ENCODE assay signal across 15 cellular contexts in the genomic region with DNA sequence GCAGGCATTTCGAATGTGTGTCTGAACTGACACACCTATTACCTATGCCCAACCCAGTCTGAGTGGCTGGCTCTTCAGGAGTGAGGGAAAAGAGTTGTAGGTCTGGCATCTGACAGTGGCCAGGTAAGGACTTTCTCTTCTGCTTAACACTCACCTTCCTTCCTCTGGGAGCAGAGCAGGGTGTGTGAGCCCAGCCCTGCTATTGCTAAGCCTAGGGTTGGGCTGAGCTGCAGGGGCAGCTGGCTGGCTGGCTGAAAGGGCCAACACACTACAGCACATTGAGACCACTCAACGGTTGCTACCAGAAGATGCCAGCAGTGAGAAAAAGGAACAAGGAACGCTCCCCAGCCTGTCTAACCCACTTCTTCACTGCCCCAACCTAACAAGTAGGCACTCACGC.
DNase-seq lines count a peak whose midpoint lies in the region; ATAC-seq, FAIRE-seq and TF ChIP-seq lines count a peak whose summit lies in the region.
"Had no signal": no experiment of that assay in that cellular context is flagged by ENCODE, and none has a peak within 500 bp of the region (broad histone marks: within the 10 kb centered on the region; RNA-seq: fewer than 3 reads in every experiment).

No MANE protein-coding gene starts in this region.

- POLR2A ChIA-PET in K562 (lab: Yijun Ruan, JAX) = no interaction called here

- no peaks in the 10 kb centered on the region for H4K20me1 ChIP-seq in K562 (replicated peaks; ENCODE audit: control insufficient read depth, insufficient read depth, low read length)
- H4K20me1 ChIP-seq: BLaER1 treated with 17β-estradiol and CSF1 and Interleukin-3, amounts not matched to agents 10 nM and 100 nM had no signal

- CTCF ChIA-PET in Calu3 (lab: Charles Lee) = no interaction called here
- CTCF ChIA-PET in K562 (lab: Yijun Ruan, JAX; ENCODE audit: low intra/inter-chr PET ratio) = no interaction called here

- H3K27me3 Mint-ChIP-seq in Calu3 (ENCODE audit: unreplicated experiment) = no peaks in the 10 kb centered on the region
- H3K27me3 Mint-ChIP-seq: activated naive CD8-positive, alpha-beta T cell treated with anti-CD3 and anti-CD28 coated beads, Interleukin-2, amount 10 ng/mL, durations not matched to agents 7 days and 5 days; natural killer cell treated with Interleukin-12 subunit alpha and Interleukin-12 subunit beta and Interleukin-15 and Interleukin-18, amount 100 ng/mL, for 72 hours had no signal

- TF ChIP-seq EP300 in K562 (IDR thresholded peaks at IDR 0.05; ENCODE audit: low read length) = no peak

- TF ChIP-seq RAD21 in K562 (CRISPR knock-in tag; conservative IDR thresholded peaks at IDR 0.05 in 1 of 2, IDR thresholded peaks at IDR 0.05 in 1 of 2) = no peak

- no peak for FAIRE-seq in K562 (lab: Jason Lieb, UNC)
- no peak for FAIRE-seq in GM19239 (lab: Jason Lieb, UNC)

- peak; percentile 66 for ATAC-seq in K562
- no peak for ATAC-seq in GM18873 (IDR thresholded peaks at IDR 0.05; ENCODE audit: low FRiP score, unreplicated experiment)
- ATAC-seq: natural killer cell treated with Interleukin-12 subunit alpha and Interleukin-12 subunit beta and Interleukin-15 and Interleukin-18, amount 100 ng/mL, for 72 hours had no signal

- no peaks in the 10 kb centered on the region for H3K4me1 Mint-ChIP-seq in Calu3 (ENCODE audit: low read depth, unreplicated experiment)
- H3K4me1 Mint-ChIP-seq: activated naive CD8-positive, alpha-beta T cell treated with anti-CD3 and anti-CD28 coated beads, Interleukin-2, amount 10 ng/mL, durations not matched to agents 7 days and 5 days had no signal

- no peaks in the 10 kb centered on the region; a peak in 1 of 5 replicates for H3K27me3 ChIP-seq in K562 (ENCODE audit: control insufficient read depth in 2 of 2, insufficient read depth in 2 of 2, low read length in 2 of 2)
- H3K27me3 ChIP-seq: BLaER1 treated with 17β-estradiol and CSF1 and Interleukin-3, amounts not matched to agents 10 nM and 100 nM had no signal

- 3% methylated on average over 3 of the region's 4 CpGs for WGBS in K562 (ENCODE audit: insufficient coverage, low coverage, missing lambda C conversion rate)

- H3K36me3 Mint-ChIP-seq in Calu3 (ENCODE audit: insufficient read depth, unreplicated experiment) = peaks cover 4% of the 10 kb centered on the region
- H3K36me3 Mint-ChIP-seq: natural killer cell treated with Interleukin-12 subunit alpha and Interleukin-12 subunit beta and Interleukin-15 and Interleukin-18, amount 100 ng/mL, for 72 hours had no signal

- H3K79me2 ChIP-seq in K562 (ENCODE audit: control insufficient read depth, insufficient read depth, low read length) = no peaks in the 10 kb centered on the region

- no peak for TF ChIP-seq POLR2A in K562 (conservative IDR thresholded peaks at IDR 0.05)

- H3K27ac Mint-ChIP-seq in Calu3 (ENCODE audit: unreplicated experiment) = no peak overlapping the region
- H3K27ac Mint-ChIP-seq: activated naive CD8-positive, alpha-beta T cell treated with anti-CD3 and anti-CD28 coated beads, Interleukin-2, amount 10 ng/mL, durations not matched to agents 7 days and 5 days; natural killer cell treated with Interleukin-12 subunit alpha and Interleukin-12 subunit beta and Interleukin-15 and Interleukin-18, amount 100 ng/mL, for 72 hours had no signal

- H3K36me3 ChIP-seq in K562 (ENCODE audit: control insufficient read depth, insufficient read depth, low read length) = no peaks in the 10 kb centered on the region
- H3K36me3 ChIP-seq: BLaER1 treated with 17β-estradiol and CSF1 and Interleukin-3, amounts not matched to agents 10 nM and 100 nM had no signal

- H3K4me2 ChIP-seq in K562 (ENCODE audit: insufficient read depth, low read length) = no peak overlapping the region
- H3K4me2 ChIP-seq: BLaER1 treated with 17β-estradiol and CSF1 and Interleukin-3, amounts not matched to agents 10 nM and 100 nM had no signal

- TF ChIP-seq CTCF in Calu3 (IDR thresholded peaks at IDR 0.05; ENCODE audit: unreplicated experiment) (no peak), K562 (IDR thresholded peaks at IDR 0.05 in 2 of 3, conservative IDR thresholded peaks at IDR 0.05 in 1 of 3; ENCODE audit: insufficient read depth in 2 of 3, low read depth in 1 of 3, low read length in 3 of 3) (no peak)

- intact Hi-C loops in Calu3 (cut with micrococcal nuclease; ENCODE audit: unreplicated experiment) = no loop called here
- intact Hi-C loops in K562 (cut with micrococcal nuclease) = no loop called here
- intact Hi-C loops in head of caudate nucleus (cut with DNase I) = no loop called here

- H3K9ac ChIP-seq in K562 (ENCODE audit: insufficient read depth in 1 of 2, low read depth in 2 of 2, low read length in 2 of 2) = no peak overlapping the region
- H3K9ac ChIP-seq: BLaER1 treated with 17β-estradiol and CSF1 and Interleukin-3, amounts not matched to agents 10 nM and 100 nM had no signal

- in situ Hi-C loops in K562 (cut with MboI) = no loop called here

- DNase-seq in Calu3 (peak; percentile 8), HPDE6-E6E7 (ENCODE audit: extremely low spot score) (peak; percentile 39), K562 (ENCODE audit: extremely low read depth in 1 of 4, low spot score in 3 of 4) (no peak), islet precursor cell (peak; percentile 76), GM19239 (ENCODE audit: insufficient read length, low spot score) (no peak), head of caudate nucleus (no peak), T-helper 9 cell (no peak)
- DNase-seq: activated naive CD8-positive, alpha-beta T cell treated with anti-CD3 and anti-CD28 coated beads, Interleukin-2, amount 10 ng/mL, durations not matched to agents 7 days and 5 days; cortex of kidney; IMR-90; NCI-H2081 had no signal

- no peaks in the 10 kb centered on the region for H3K9me3 Mint-ChIP-seq in Calu3 (ENCODE audit: low read depth, unreplicated experiment)
- H3K9me3 Mint-ChIP-seq: activated naive CD8-positive, alpha-beta T cell treated with anti-CD3 and anti-CD28 coated beads, Interleukin-2, amount 10 ng/mL, durations not matched to agents 7 days and 5 days; natural killer cell treated with Interleukin-12 subunit alpha and Interleukin-12 subunit beta and Interleukin-15 and Interleukin-18, amount 100 ng/mL, for 72 hours had no signal

- H3K4me3 Mint-ChIP-seq in Calu3 (ENCODE audit: low read depth, unreplicated experiment) = no peak overlapping the region
- H3K4me3 Mint-ChIP-seq: activated naive CD8-positive, alpha-beta T cell treated with anti-CD3 and anti-CD28 coated beads, Interleukin-2, amount 10 ng/mL, durations not matched to agents 7 days and 5 days; natural killer cell treated with Interleukin-12 subunit alpha and Interleukin-12 subunit beta and Interleukin-15 and Interleukin-18, amount 100 ng/mL, for 72 hours had no signal

- no peaks in the 10 kb centered on the region for H3K9me1 ChIP-seq in K562 (ENCODE audit: control insufficient read depth, insufficient read depth, low read length)

- no peaks in the 10 kb centered on the region for H3K4me1 ChIP-seq in K562 (replicated peaks in 1 of 2; ENCODE audit: control insufficient read depth in 2 of 2, insufficient read depth in 2 of 2, low read length in 2 of 2)

- BruUV-seq in Calu3 (replicated peaks; lab: Mats Ljungman, UMichigan) (no TSS peak), K562 (replicated peaks; lab: Mats Ljungman, UMichigan) (no TSS peak)

- H3K27ac ChIP-seq in K562 (ENCODE audit: extremely low read depth, low read depth, low read length) = no peak overlapping the region
- H3K27ac ChIP-seq: BLaER1 treated with 17β-estradiol and CSF1 and Interleukin-3, amounts not matched to agents 10 nM and 100 nM; RWPE1 had no signal

- no peak overlapping the region for H2AFZ ChIP-seq in K562 (ENCODE audit: low read depth, low read length)

- no peaks in the 10 kb centered on the region for H3K9me3 ChIP-seq in K562 (replicated peaks; ENCODE audit: control insufficient read depth, insufficient read depth, low read depth, low read length)

- H3K4me3 ChIP-seq in K562 = no peak overlapping the region
- H3K4me3 ChIP-seq: BLaER1 treated with 17β-estradiol and CSF1 and Interleukin-3, amounts not matched to agents 10 nM and 100 nM had no signal

TF ChIP-seq in K562, 482 proteins besides CTCF, POLR2A, EP300 and RAD21:
- TF ChIP-seq U2AF1 (optimal IDR thresholded peaks at IDR 0.05; ENCODE audit: low read depth, low read length) = no peak
- TF ChIP-seq, protein P1, sequence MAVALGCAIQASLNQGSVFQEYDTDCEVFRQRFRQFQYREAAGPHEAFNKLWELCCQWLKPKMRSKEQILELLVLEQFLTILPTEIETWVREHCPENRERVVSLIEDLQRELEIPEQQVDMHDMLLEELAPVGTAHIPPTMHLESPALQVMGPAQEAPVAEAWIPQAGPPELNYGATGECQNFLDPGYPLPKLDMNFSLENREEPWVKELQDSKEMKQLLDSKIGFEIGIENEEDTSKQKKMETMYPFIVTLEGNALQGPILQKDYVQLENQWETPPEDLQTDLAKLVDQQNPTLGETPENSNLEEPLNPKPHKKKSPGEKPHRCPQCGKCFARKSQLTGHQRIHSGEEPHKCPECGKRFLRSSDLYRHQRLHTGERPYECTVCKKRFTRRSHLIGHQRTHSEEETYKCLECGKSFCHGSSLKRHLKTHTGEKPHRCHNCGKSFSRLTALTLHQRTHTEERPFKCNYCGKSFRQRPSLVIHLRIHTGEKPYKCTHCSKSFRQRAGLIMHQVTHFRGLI (CRISPR knock-in tag; IDR thresholded peaks at IDR 0.05) = peak; percentile 98; the same call in 1 of the 2 replicates
- TF ChIP-seq, protein P2, sequence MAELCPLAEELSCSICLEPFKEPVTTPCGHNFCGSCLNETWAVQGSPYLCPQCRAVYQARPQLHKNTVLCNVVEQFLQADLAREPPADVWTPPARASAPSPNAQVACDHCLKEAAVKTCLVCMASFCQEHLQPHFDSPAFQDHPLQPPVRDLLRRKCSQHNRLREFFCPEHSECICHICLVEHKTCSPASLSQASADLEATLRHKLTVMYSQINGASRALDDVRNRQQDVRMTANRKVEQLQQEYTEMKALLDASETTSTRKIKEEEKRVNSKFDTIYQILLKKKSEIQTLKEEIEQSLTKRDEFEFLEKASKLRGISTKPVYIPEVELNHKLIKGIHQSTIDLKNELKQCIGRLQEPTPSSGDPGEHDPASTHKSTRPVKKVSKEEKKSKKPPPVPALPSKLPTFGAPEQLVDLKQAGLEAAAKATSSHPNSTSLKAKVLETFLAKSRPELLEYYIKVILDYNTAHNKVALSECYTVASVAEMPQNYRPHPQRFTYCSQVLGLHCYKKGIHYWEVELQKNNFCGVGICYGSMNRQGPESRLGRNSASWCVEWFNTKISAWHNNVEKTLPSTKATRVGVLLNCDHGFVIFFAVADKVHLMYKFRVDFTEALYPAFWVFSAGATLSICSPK (IDR thresholded peaks at IDR 0.05; ENCODE audit: borderline replicate concordance) = 0 out of 2 replicates have a peak, but pooled peaks have one; percentile 36

Comparison
In these comparisons a context has a peak if more than half of its experiments do, and no peak if none do; other contexts are left out.
1. DNase-seq: peak in Calu3 (single experiment), HPDE6-E6E7 (single experiment) and islet precursor cell (single experiment); none in K562 (0 of 4), GM19239 (single experiment), head of caudate nucleus (0 of 42) and T-helper 9 cell (single experiment).